ENCODE assay signal across 1 cellular context in genomic region chr6:145705561-145705960, GRCh38.
TF ChIP-seq lines count a peak whose summit lies in the region.

No MANE protein-coding gene starts in this region.

TF ChIP-seq in endothelial cell of umbilical vein, 7 proteins besides CTCF, POLR2A, EP300 and RAD21 (continued from another document):
- peak; percentile 16 for TF ChIP-seq GATA2 (IDR thresholded peaks at IDR 0.05; ENCODE audit: insufficient read depth, insufficient read length, low read depth, low read length)
- TF ChIP-seq JUN (IDR thresholded peaks at IDR 0.05; ENCODE audit: borderline replicate concordance, insufficient read depth, insufficient read length, low read depth) = peak; percentile 84
- no peak for TF ChIP-seq MYC (IDR thresholded peaks at IDR 0.05; ENCODE audit: low read depth, low read length)
- peak; percentile 59 for TF ChIP-seq POLR2AphosphoS5 (IDR thresholded peaks at IDR 0.05; ENCODE audit: insufficient read depth, low read depth, low read length)
- no peak for TF ChIP-seq EZH2 (IDR thresholded peaks at IDR 0.05; ENCODE audit: borderline replicate concordance, low read depth, low read length, severe bottlenecking)
